ENCODE assay signal across 18 cellular contexts in genomic region chrX:63530654-63531053, GRCh38.
DNase-seq lines count a peak whose midpoint lies in the region; ATAC-seq, FAIRE-seq and TF ChIP-seq lines count a peak whose summit lies in the region.
"Had no signal": no experiment of that assay in that cellular context is flagged by ENCODE, and none has a peak within 500 bp of the region (broad histone marks: within the 10 kb centered on the region; RNA-seq: fewer than 3 reads in every experiment).

No MANE protein-coding gene starts in this region.

- peak overlapping the region; percentile 2 to 46 for H3K27ac Mint-ChIP-seq in natural killer cell treated with Interleukin-12 subunit alpha and Interleukin-12 subunit beta and Interleukin-15 and Interleukin-18, amount 100 ng/mL, for 72 hours
- H3K27ac Mint-ChIP-seq: B cell; CD8-positive, alpha-beta T cell had no signal

- H3K4me3 ChIP-seq in HepG2 (replicated peaks in 1 of 3; ENCODE audit: insufficient read depth in 1 of 3, low read depth in 2 of 3, low read length in 3 of 3) (no peak overlapping the region), right lobe of liver (no peak overlapping the region)
- H3K4me3 ChIP-seq: BLaER1 treated with 17β-estradiol and CSF1 and Interleukin-3, amounts not matched to agents 10 nM and 100 nM; GM23248 had no signal

- no peak for FAIRE-seq in HepG2 (lab: Jason Lieb, UNC)
- peak; percentile 12 for FAIRE-seq in endometrium (lab: Jason Lieb, UNC)
- FAIRE-seq: GM12891, GM19239, H54 had no signal

- H3K27me3 ChIP-seq in HepG2 (ENCODE audit: control insufficient read depth in 1 of 2, insufficient read depth in 2 of 2, low read length in 2 of 2) (no peaks in the 10 kb centered on the region), right lobe of liver (no peaks in the 10 kb centered on the region)

- H3K9me3 Mint-ChIP-seq in natural killer cell treated with Interleukin-12 subunit alpha and Interleukin-12 subunit beta and Interleukin-15 and Interleukin-18, amount 100 ng/mL, for 72 hours = no peaks in the 10 kb centered on the region

- ATAC-seq in HepG2 (no peak), right lobe of liver (no peak), HG02840 (IDR thresholded peaks at IDR 0.05; ENCODE audit: low FRiP score, unreplicated experiment) (no peak), HG03045 (IDR thresholded peaks at IDR 0.05; ENCODE audit: unreplicated experiment) (no peak)
- ATAC-seq in natural killer cell treated with Interleukin-12 subunit alpha and Interleukin-12 subunit beta and Interleukin-15 and Interleukin-18, amount 100 ng/mL, for 72 hours = no peak
- ATAC-seq: CD8-positive, alpha-beta T cell had no signal

- H3K36me3 ChIP-seq in HepG2 (replicated peaks in 1 of 2; ENCODE audit: control insufficient read depth in 1 of 2, insufficient read depth in 2 of 2, low read length in 2 of 2) = no peaks in the 10 kb centered on the region
- no peaks in the 10 kb centered on the region for H3K36me3 ChIP-seq in right lobe of liver

- in situ Hi-C loops in HepG2 (cut with HindIII; ENCODE audit: extremely low pct_ligation_motif_present, low pct_unique_long_range_greater_than_20kb) = no loop called here

- H3K27ac ChIP-seq in HepG2 (ENCODE audit: extremely low read length, insufficient read depth, low read length) (no peak overlapping the region), right lobe of liver (no peak overlapping the region)
- H3K27ac ChIP-seq: BLaER1 treated with 17β-estradiol and CSF1 and Interleukin-3, amounts not matched to agents 10 nM and 100 nM; GM23248 had no signal

- H3K27me3 Mint-ChIP-seq in natural killer cell treated with Interleukin-12 subunit alpha and Interleukin-12 subunit beta and Interleukin-15 and Interleukin-18, amount 100 ng/mL, for 72 hours = no peaks in the 10 kb centered on the region
- H3K27me3 Mint-ChIP-seq: B cell had no signal

- H3K4me1 Mint-ChIP-seq in natural killer cell treated with Interleukin-12 subunit alpha and Interleukin-12 subunit beta and Interleukin-15 and Interleukin-18, amount 100 ng/mL, for 72 hours (ENCODE audit: low read depth in 2 of 2) = peaks cover 33 to 36% of the 10 kb centered on the region in 2 donors
- H3K4me1 Mint-ChIP-seq: B cell had no signal

- no peaks in the 10 kb centered on the region for H4K20me1 ChIP-seq in HepG2 (ENCODE audit: insufficient read depth, low read length)
- H4K20me1 ChIP-seq: BLaER1 treated with 17β-estradiol and CSF1 and Interleukin-3, amounts not matched to agents 10 nM and 100 nM had no signal

- intact Hi-C loops in HepG2 (cut with micrococcal nuclease; ENCODE audit: unreplicated experiment) = no loop called here
- intact Hi-C loops in right lobe of liver (cut with DNase I) = no loop called here

- peaks cover 18% of the 10 kb centered on the region for H3K36me3 Mint-ChIP-seq in natural killer cell treated with Interleukin-12 subunit alpha and Interleukin-12 subunit beta and Interleukin-15 and Interleukin-18, amount 100 ng/mL, for 72 hours

- H3K9ac ChIP-seq in HepG2 (ENCODE audit: insufficient read depth, low read depth, low read length) = no peak overlapping the region
- H3K9ac ChIP-seq: BLaER1 treated with 17β-estradiol and CSF1 and Interleukin-3, amounts not matched to agents 10 nM and 100 nM; GM23248 had no signal

- no TSS peak for BruUV-seq in HepG2 (replicated peaks; lab: Mats Ljungman, UMichigan)

- DNase-seq in HepG2 (ENCODE audit: low spot score) (no peak), right lobe of liver (no peak)
- DNase-seq in natural killer cell treated with Interleukin-12 subunit alpha and Interleukin-12 subunit beta and Interleukin-15 and Interleukin-18, amount 100 ng/mL, for 72 hours (ENCODE audit: low spot score) = no peak
- DNase-seq: CD8-positive, alpha-beta T cell; DMS 273 treated with DMSO at 0.1 percent for 48 hours; DMS53; DND-41; EL; GM23248; HCEC 1CT had no signal

- TF ChIP-seq CTCF in HepG2 (CRISPR knock-in tag; IDR thresholded peaks at IDR 0.05) = no peak
- no peak for TF ChIP-seq CTCF in right lobe of liver (IDR thresholded peaks at IDR 0.05)

- no peak overlapping the region for H2AFZ ChIP-seq in HepG2 (ENCODE audit: low read length)
- H2AFZ ChIP-seq: GM23248 had no signal

- 100% methylated on average over 1 of the region's 1 CpG for WGBS in HepG2 (ENCODE audit: low lambda C conversion rate)
- WGBS in right lobe of liver (ENCODE audit: insufficient coverage, low coverage, low lambda C conversion rate, missing lambda C conversion rate) = 73% methylated on average over 1 of the region's 1 CpG

- no peak overlapping the region for H3K4me2 ChIP-seq in HepG2 (ENCODE audit: low read depth, low read length)
- H3K4me2 ChIP-seq: BLaER1 treated with 17β-estradiol and CSF1 and Interleukin-3, amounts not matched to agents 10 nM and 100 nM had no signal

- TF ChIP-seq EP300 in HepG2 (IDR thresholded peaks at IDR 0.05; ENCODE audit: low read depth in 2 of 2, low read length in 2 of 2) = no peak
- TF ChIP-seq EP300 in HepG2 (CRISPR knock-in tag; IDR thresholded peaks at IDR 0.05; ENCODE audit: borderline replicate concordance) = no peak

- H3K4me1 ChIP-seq in HepG2 (ENCODE audit: insufficient read depth, low read length) = no peaks in the 10 kb centered on the region
- H3K4me1 ChIP-seq in right lobe of liver = no peaks in the 10 kb centered on the region
- H3K4me1 ChIP-seq: BLaER1 treated with 17β-estradiol and CSF1 and Interleukin-3, amounts not matched to agents 10 nM and 100 nM had no signal

- TF ChIP-seq POLR2A in HepG2 (IDR thresholded peaks at IDR 0.05; ENCODE audit: insufficient read depth in 1 of 2, low read depth in 2 of 2, low read length in 2 of 2) (no peak), right lobe of liver (IDR thresholded peaks at IDR 0.05) (no peak)

- CTCF ChIA-PET in HepG2 (lab: Yijun Ruan, JAX; ENCODE audit: low intra/inter-chr PET ratio, low total read pairs) = no interaction called here

- TF ChIP-seq RAD21 in HepG2 (CRISPR knock-in tag; IDR thresholded peaks at IDR 0.05) = no peak

- no peak overlapping the region for H3K4me3 Mint-ChIP-seq in natural killer cell treated with Interleukin-12 subunit alpha and Interleukin-12 subunit beta and Interleukin-15 and Interleukin-18, amount 100 ng/mL, for 72 hours
- H3K4me3 Mint-ChIP-seq: B cell; CD8-positive, alpha-beta T cell had no signal

- no peaks in the 10 kb centered on the region; the same call in 1 of the 2 replicates for H3K9me3 ChIP-seq in HepG2 (ENCODE audit: low read length)
- no peaks in the 10 kb centered on the region for H3K9me3 ChIP-seq in right lobe of liver

- H3K79me2 ChIP-seq in HepG2 (ENCODE audit: insufficient read depth, low read length) = no peaks in the 10 kb centered on the region

- POLR2A ChIA-PET in HepG2 (lab: Yijun Ruan, JAX) = no interaction called here

TF ChIP-seq in HepG2, 621 proteins besides CTCF, POLR2A, EP300 and RAD21:
- peak; percentile 89 for TF ChIP-seq ZNF160 (CRISPR knock-in tag; IDR thresholded peaks at IDR 0.05)
- no peak for TF ChIP-seq JUN (CRISPR knock-in tag; IDR thresholded peaks at IDR 0.05)
